ENCODE assay signal across 1 cellular context in genomic region chr12:54416908-54417603, GRCh38.
A peak's percentile ranks its signal among the peaks of the same experiment; 100 is the strongest.
TF ChIP-seq lines count a peak whose summit lies in the region.

No MANE protein-coding gene starts in this region.

TF ChIP-seq in K562, 482 proteins besides CTCF, POLR2A, EP300 and RAD21 (continued from another document):
- TF ChIP-seq, protein P1, sequence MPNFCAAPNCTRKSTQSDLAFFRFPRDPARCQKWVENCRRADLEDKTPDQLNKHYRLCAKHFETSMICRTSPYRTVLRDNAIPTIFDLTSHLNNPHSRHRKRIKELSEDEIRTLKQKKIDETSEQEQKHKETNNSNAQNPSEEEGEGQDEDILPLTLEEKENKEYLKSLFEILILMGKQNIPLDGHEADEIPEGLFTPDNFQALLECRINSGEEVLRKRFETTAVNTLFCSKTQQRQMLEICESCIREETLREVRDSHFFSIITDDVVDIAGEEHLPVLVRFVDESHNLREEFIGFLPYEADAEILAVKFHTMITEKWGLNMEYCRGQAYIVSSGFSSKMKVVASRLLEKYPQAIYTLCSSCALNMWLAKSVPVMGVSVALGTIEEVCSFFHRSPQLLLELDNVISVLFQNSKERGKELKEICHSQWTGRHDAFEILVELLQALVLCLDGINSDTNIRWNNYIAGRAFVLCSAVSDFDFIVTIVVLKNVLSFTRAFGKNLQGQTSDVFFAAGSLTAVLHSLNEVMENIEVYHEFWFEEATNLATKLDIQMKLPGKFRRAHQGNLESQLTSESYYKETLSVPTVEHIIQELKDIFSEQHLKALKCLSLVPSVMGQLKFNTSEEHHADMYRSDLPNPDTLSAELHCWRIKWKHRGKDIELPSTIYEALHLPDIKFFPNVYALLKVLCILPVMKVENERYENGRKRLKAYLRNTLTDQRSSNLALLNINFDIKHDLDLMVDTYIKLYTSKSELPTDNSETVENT (CRISPR knock-in tag; IDR thresholded peaks at IDR 0.05): no peak
- TF ChIP-seq ZNF717 (CRISPR knock-in tag; IDR thresholded peaks at IDR 0.05) (no peak), BRD4 (IDR thresholded peaks at IDR 0.05) (no peak), RCOR1 (IDR thresholded peaks at IDR 0.05; ENCODE audit: borderline replicate concordance in 1 of 2, low read depth in 2 of 2, low read length in 2 of 2) (0 out of 4 replicates have a peak, but pooled peaks of 1 of the 2 experiments have one; percentile 40), TFAM (CRISPR knock-in tag; conservative IDR thresholded peaks at IDR 0.05) (no peak), MAFK (IDR thresholded peaks at IDR 0.05; ENCODE audit: low read length) (no peak), HDGF (IDR thresholded peaks at IDR 0.05) (peak; percentile 73; the same call in 1 of the 2 replicates), VEZF1 (CRISPR knock-in tag; IDR thresholded peaks at IDR 0.05) (peak; percentile 87), ZNF133 (CRISPR knock-in tag; IDR thresholded peaks at IDR 0.05) (no peak), ZSCAN29 (IDR thresholded peaks at IDR 0.05) (no peak), KLF16 (IDR thresholded peaks at IDR 0.05) (no peak), KLF6 (CRISPR knock-in tag; IDR thresholded peaks at IDR 0.05; ENCODE audit: borderline replicate concordance) (no peak), SPI1 (IDR thresholded peaks at IDR 0.05; ENCODE audit: borderline replicate concordance, low read depth, low read length) (peak; percentile 4; the same call in 1 of the 2 replicates), CREM (IDR thresholded peaks at IDR 0.05; ENCODE audit: low read depth) (peak; percentile 44), NR1H2 (CRISPR knock-in tag; IDR thresholded peaks at IDR 0.05) (no peak), MCM2 (IDR thresholded peaks at IDR 0.05; ENCODE audit: low read depth) (no peak), WHSC1 (IDR thresholded peaks at IDR 0.05; ENCODE audit: low read length) (no peak), XRCC5 (IDR thresholded peaks at IDR 0.05; ENCODE audit: low read depth, low read length) (no peak), EP400 (IDR thresholded peaks at IDR 0.05) (peak; percentile 29; the same call in 1 of the 2 replicates), LARP7 (IDR thresholded peaks at IDR 0.05) (0 out of 2 replicates have a peak, but pooled peaks have one; percentile 36), NFIC (IDR thresholded peaks at IDR 0.05) (peak; percentile 84), ZNF146 (CRISPR knock-in tag; IDR thresholded peaks at IDR 0.05; ENCODE audit: unreplicated experiment) (no peak), ZNF583 (CRISPR knock-in tag; IDR thresholded peaks at IDR 0.05) (no peak), TFE3 (CRISPR knock-in tag; IDR thresholded peaks at IDR 0.05) (no peak), ZNF785 (CRISPR knock-in tag; IDR thresholded peaks at IDR 0.05) (no peak), TBP (optimal IDR thresholded peaks at IDR 0.05; ENCODE audit: low read depth, low read length) (no peak), NONO (IDR thresholded peaks at IDR 0.05; ENCODE audit: low read depth in 2 of 2, low read length in 1 of 2) (no peak), POU5F1 (IDR thresholded peaks at IDR 0.05; ENCODE audit: borderline replicate concordance, low read depth, low read length, partially characterized antibody) (no peak)
- TF ChIP-seq, protein P2, sequence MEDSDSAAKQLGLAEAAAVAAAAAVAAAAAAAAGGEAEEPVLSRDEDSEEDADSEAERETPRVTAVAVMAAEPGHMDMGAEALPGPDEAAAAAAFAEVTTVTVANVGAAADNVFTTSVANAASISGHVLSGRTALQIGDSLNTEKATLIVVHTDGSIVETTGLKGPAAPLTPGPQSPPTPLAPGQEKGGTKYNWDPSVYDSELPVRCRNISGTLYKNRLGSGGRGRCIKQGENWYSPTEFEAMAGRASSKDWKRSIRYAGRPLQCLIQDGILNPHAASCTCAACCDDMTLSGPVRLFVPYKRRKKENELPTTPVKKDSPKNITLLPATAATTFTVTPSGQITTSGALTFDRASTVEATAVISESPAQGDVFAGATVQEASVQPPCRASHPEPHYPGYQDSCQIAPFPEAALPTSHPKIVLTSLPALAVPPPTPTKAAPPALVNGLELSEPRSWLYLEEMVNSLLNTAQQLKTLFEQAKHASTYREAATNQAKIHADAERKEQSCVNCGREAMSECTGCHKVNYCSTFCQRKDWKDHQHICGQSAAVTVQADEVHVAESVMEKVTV (CRISPR knock-in tag; IDR thresholded peaks at IDR 0.05): no peak
- TF ChIP-seq, protein P3, sequence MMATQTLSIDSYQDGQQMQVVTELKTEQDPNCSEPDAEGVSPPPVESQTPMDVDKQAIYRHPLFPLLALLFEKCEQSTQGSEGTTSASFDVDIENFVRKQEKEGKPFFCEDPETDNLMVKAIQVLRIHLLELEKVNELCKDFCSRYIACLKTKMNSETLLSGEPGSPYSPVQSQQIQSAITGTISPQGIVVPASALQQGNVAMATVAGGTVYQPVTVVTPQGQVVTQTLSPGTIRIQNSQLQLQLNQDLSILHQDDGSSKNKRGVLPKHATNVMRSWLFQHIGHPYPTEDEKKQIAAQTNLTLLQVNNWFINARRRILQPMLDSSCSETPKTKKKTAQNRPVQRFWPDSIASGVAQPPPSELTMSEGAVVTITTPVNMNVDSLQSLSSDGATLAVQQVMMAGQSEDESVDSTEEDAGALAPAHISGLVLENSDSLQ (IDR thresholded peaks at IDR 0.05): 0 out of 2 replicates have a peak, but pooled peaks have one; percentile 19
- TF ChIP-seq, protein P4, sequence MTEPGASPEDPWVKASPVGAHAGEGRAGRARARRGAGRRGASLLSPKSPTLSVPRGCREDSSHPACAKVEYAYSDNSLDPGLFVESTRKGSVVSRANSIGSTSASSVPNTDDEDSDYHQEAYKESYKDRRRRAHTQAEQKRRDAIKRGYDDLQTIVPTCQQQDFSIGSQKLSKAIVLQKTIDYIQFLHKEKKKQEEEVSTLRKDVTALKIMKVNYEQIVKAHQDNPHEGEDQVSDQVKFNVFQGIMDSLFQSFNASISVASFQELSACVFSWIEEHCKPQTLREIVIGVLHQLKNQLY (CRISPR knock-in tag; conservative IDR thresholded peaks at IDR 0.05): no peak
- TF ChIP-seq, protein P5, sequence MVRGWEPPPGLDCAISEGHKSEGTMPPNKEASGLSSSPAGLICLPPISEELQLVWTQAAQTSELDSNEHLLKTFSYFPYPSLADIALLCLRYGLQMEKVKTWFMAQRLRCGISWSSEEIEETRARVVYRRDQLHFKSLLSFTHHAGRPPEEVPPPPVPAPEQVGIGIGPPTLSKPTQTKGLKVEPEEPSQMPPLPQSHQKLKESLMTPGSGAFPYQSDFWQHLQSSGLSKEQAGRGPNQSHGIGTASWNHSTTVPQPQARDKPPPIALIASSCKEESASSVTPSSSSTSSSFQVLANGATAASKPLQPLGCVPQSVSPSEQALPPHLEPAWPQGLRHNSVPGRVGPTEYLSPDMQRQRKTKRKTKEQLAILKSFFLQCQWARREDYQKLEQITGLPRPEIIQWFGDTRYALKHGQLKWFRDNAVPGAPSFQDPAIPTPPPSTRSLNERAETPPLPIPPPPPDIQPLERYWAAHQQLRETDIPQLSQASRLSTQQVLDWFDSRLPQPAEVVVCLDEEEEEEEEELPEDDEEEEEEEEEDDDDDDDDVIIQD (CRISPR knock-in tag; IDR thresholded peaks at IDR 0.05): no peak
- TF ChIP-seq, protein P6, sequence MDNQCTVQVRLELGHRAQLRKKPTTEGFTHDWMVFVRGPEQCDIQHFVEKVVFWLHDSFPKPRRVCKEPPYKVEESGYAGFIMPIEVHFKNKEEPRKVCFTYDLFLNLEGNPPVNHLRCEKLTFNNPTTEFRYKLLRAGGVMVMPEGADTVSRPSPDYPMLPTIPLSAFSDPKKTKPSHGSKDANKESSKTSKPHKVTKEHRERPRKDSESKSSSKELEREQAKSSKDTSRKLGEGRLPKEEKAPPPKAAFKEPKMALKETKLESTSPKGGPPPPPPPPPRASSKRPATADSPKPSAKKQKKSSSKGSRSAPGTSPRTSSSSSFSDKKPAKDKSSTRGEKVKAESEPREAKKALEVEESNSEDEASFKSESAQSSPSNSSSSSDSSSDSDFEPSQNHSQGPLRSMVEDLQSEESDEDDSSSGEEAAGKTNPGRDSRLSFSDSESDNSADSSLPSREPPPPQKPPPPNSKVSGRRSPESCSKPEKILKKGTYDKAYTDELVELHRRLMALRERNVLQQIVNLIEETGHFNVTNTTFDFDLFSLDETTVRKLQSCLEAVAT (IDR thresholded peaks at IDR 0.05): 0 out of 4 replicates have a peak, but pooled peaks of 1 of the 2 experiments have one; percentile 21
- TF ChIP-seq, protein P7, sequence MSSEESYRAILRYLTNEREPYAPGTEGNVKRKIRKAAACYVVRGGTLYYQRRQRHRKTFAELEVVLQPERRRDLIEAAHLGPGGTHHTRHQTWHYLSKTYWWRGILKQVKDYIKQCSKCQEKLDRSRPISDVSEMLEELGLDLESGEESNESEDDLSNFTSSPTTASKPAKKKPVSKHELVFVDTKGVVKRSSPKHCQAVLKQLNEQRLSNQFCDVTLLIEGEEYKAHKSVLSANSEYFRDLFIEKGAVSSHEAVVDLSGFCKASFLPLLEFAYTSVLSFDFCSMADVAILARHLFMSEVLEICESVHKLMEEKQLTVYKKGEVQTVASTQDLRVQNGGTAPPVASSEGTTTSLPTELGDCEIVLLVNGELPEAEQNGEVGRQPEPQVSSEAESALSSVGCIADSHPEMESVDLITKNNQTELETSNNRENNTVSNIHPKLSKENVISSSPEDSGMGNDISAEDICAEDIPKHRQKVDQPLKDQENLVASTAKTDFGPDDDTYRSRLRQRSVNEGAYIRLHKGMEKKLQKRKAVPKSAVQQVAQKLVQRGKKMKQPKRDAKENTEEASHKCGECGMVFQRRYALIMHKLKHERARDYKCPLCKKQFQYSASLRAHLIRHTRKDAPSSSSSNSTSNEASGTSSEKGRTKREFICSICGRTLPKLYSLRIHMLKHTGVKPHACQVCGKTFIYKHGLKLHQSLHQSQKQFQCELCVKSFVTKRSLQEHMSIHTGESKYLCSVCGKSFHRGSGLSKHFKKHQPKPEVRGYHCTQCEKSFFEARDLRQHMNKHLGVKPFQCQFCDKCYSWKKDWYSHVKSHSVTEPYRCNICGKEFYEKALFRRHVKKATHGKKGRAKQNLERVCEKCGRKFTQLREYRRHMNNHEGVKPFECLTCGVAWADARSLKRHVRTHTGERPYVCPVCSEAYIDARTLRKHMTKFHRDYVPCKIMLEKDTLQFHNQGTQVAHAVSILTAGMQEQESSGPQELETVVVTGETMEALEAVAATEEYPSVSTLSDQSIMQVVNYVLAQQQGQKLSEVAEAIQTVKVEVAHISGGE (CRISPR knock-in tag; IDR thresholded peaks at IDR 0.05): no peak
